Comparison of ENCODE assay signal across 13 cellular contexts in genomic region chr1:11847667-11848445, GRCh38. TPM values are rescaled to one million over a fixed set of nuclear protein-coding genes. Genes with fewer than 3 reads are reported as not detected.
A peak's percentile ranks its signal among the peaks of the same experiment; 100 is the strongest.
DNase-seq lines count a peak whose midpoint lies in the region; ATAC-seq and TF ChIP-seq lines count a peak whose summit lies in the region.
"Had no signal": no experiment of that assay in that cellular context is flagged by ENCODE, and none has a peak within 500 bp of the region (broad histone marks: within the 10 kb centered on the region; RNA-seq: fewer than 3 reads in every experiment).

NPPA (minus strand) TSS chr1:11847783; CDS start chr1:11847684, 99 bp downstream.

- no peak within 1 kb of the TSS for H3K4me3 ChIP-seq in HFF-Myc (replicated peaks; ENCODE audit: low read depth, low read length)
- no peak within 1 kb of the TSS for H3K4me3 ChIP-seq in fibroblast of mammary gland (ENCODE audit: control insufficient read depth, low read depth, low read length)
- H3K4me3 ChIP-seq: lung had no signal

- CTCF ChIA-PET in activated CD8-positive, alpha-beta memory T cell treated with anti-CD3 and anti-CD28 coated beads, Interleukin-2, amount 10 ng/mL, durations not matched to agents 7 days and 5 days (lab: Charles Lee) = interaction anchor here (1.5 kb wide), 1 partner anchor 9 kb away, joined by 9 read pairs; no protein-coding TSS in a partner anchor

- peak; percentile 39 for DNase-seq in AG20443 (ENCODE audit: low spot score)
- DNase-seq in HFF-Myc (ENCODE audit: extremely low read depth, low read depth) = peak; percentile 55
- peak; percentile 95 for DNase-seq in NCI-H345 (lab: John Stamatoyannopoulos, UW)
- DNase-seq in fibroblast of mammary gland (ENCODE audit: low read depth) = peak; percentile 29
- DNase-seq in pons (ENCODE audit: low spot score) = no peak
- no peak for DNase-seq in LoVo (ENCODE audit: low spot score)
- DNase-seq in activated CD8-positive, alpha-beta memory T cell treated with anti-CD3 and anti-CD28 coated beads, Interleukin-2, amount 10 ng/mL, durations not matched to agents 7 days and 5 days = no peak
- DNase-seq: activated CD8-positive, alpha-beta T cell treated with anti-CD3 and anti-CD28 coated beads for 36 hours; activated naive CD8-positive, alpha-beta T cell treated with anti-CD3 and anti-CD28 coated beads for 36 hours had no signal

- no peak within 1 kb of the TSS for H3K27ac Mint-ChIP-seq in activated CD8-positive, alpha-beta memory T cell treated with anti-CD3 and anti-CD28 coated beads, Interleukin-2, amount 10 ng/mL, durations not matched to agents 7 days and 5 days
- H3K27ac Mint-ChIP-seq: activated CD8-positive, alpha-beta T cell treated with anti-CD3 and anti-CD28 coated beads for 36 hours; activated naive CD8-positive, alpha-beta T cell treated with anti-CD3 and anti-CD28 coated beads for 36 hours had no signal

- H3K4me3 Mint-ChIP-seq in activated CD8-positive, alpha-beta memory T cell treated with anti-CD3 and anti-CD28 coated beads, Interleukin-2, amount 10 ng/mL, durations not matched to agents 7 days and 5 days = no peak within 1 kb of the TSS
- H3K4me3 Mint-ChIP-seq: activated CD8-positive, alpha-beta T cell treated with anti-CD3 and anti-CD28 coated beads for 36 hours; activated naive CD8-positive, alpha-beta T cell treated with anti-CD3 and anti-CD28 coated beads for 36 hours had no signal

- peaks cover 3% of the 10 kb centered on the region for H3K36me3 Mint-ChIP-seq in activated CD8-positive, alpha-beta memory T cell treated with anti-CD3 and anti-CD28 coated beads, Interleukin-2, amount 10 ng/mL, durations not matched to agents 7 days and 5 days

- H3K4me1 Mint-ChIP-seq in activated CD8-positive, alpha-beta memory T cell treated with anti-CD3 and anti-CD28 coated beads, Interleukin-2, amount 10 ng/mL, durations not matched to agents 7 days and 5 days = no peaks in the 10 kb centered on the region
- H3K4me1 Mint-ChIP-seq: activated naive CD8-positive, alpha-beta T cell treated with anti-CD3 and anti-CD28 coated beads for 36 hours had no signal

- no peaks in the 10 kb centered on the region for H3K9me3 Mint-ChIP-seq in activated CD8-positive, alpha-beta memory T cell treated with anti-CD3 and anti-CD28 coated beads, Interleukin-2, amount 10 ng/mL, durations not matched to agents 7 days and 5 days (ENCODE audit: low read depth)
- H3K9me3 Mint-ChIP-seq: activated CD8-positive, alpha-beta T cell treated with anti-CD3 and anti-CD28 coated beads for 36 hours; activated naive CD8-positive, alpha-beta T cell treated with anti-CD3 and anti-CD28 coated beads for 36 hours had no signal

- no peak for TF ChIP-seq CTCF in HFF-Myc (IDR thresholded peaks at IDR 0.05; ENCODE audit: low read depth, low read length, missing control alignments)
- TF ChIP-seq CTCF in fibroblast of mammary gland (conservative IDR thresholded peaks at IDR 0.05; ENCODE audit: control insufficient read depth, insufficient read depth, low read depth, low read length) = no peak

- no peak for ATAC-seq in activated CD8-positive, alpha-beta memory T cell treated with anti-CD3 and anti-CD28 coated beads, Interleukin-2, amount 10 ng/mL, durations not matched to agents 7 days and 5 days
- no peak for ATAC-seq in GM21737 (IDR thresholded peaks at IDR 0.05; ENCODE audit: unreplicated experiment)
- ATAC-seq: activated CD8-positive, alpha-beta T cell treated with anti-CD3 and anti-CD28 coated beads for 36 hours had no signal

- H3K27me3 Mint-ChIP-seq in activated CD8-positive, alpha-beta memory T cell treated with anti-CD3 and anti-CD28 coated beads, Interleukin-2, amount 10 ng/mL, durations not matched to agents 7 days and 5 days = peaks cover 2% of the 10 kb centered on the region
- H3K27me3 Mint-ChIP-seq: activated CD8-positive, alpha-beta T cell treated with anti-CD3 and anti-CD28 coated beads for 36 hours had no signal

RNA-seq across cellular contexts. Expression of gene NPPA, which starts in this region (rescaled TPM):
- not detected for total RNA-seq in activated CD8-positive, alpha-beta memory T cell treated with anti-CD3 and anti-CD28 coated beads, Interleukin-2, amount 10 ng/mL, durations not matched to agents 7 days and 5 days
- total RNA-seq: activated CD8-positive, alpha-beta T cell treated with anti-CD3 and anti-CD28 coated beads for 36 hours; activated naive CD8-positive, alpha-beta T cell treated with anti-CD3 and anti-CD28 coated beads for 36 hours; NCI-H460; T-helper 1 cell treated with Interleukin-12 subunit alpha and Interleukin-12 subunit beta and Interleukin-4 antibody, amounts not matched to agents 30 ng/mL and 1 ng/mL, for 36 hours had no signal

Comparison
In these comparisons a context has a peak if more than half of its experiments do, and no peak if none do; other contexts are left out.
1. DNase-seq: peak in AG20443 (single experiment), HFF-Myc (single experiment), NCI-H345 (single experiment) and fibroblast of mammary gland (single experiment); none in pons (single experiment), LoVo (single experiment) and activated CD8-positive, alpha-beta memory T cell treated with anti-CD3 and anti-CD28 coated beads, Interleukin-2, amount 10 ng/mL, durations not matched to agents 7 days and 5 days (single experiment).